11 cellular contexts compared by ENCODE assay signal in genomic region chr17:1270210-1271019, GRCh38. TPM values are rescaled to one million over a fixed set of nuclear protein-coding genes. Genes with fewer than 3 reads are reported as not detected.
DNase-seq lines count a peak whose midpoint lies in the region; ATAC-seq and TF ChIP-seq lines count a peak whose summit lies in the region.
"Had no signal": no experiment of that assay in that cellular context is flagged by ENCODE, and none has a peak within 500 bp of the region (broad histone marks: within the 10 kb centered on the region; RNA-seq: fewer than 3 reads in every experiment).

Gene BHLHA9 (plus strand): TSS chr17:1270444. CDS start chr17:1270564, 120 bp downstream.

- no peak for TF ChIP-seq CTCF in CD8-positive, alpha-beta T cell (IDR thresholded peaks at IDR 0.05)
- TF ChIP-seq CTCF in IMR-90 (conservative IDR thresholded peaks at IDR 0.05; ENCODE audit: low read depth, low read length) (no peak), colonic mucosa (IDR thresholded peaks at IDR 0.05) (no peak), lower leg skin (IDR thresholded peaks at IDR 0.05) (no peak)

- BruUV-seq in IMR-90 (replicated peaks; lab: Mats Ljungman, UMichigan) = no TSS peak

- no peak within 1 kb of the TSS for H3K4me3 ChIP-seq in CD8-positive, alpha-beta T cell (ENCODE audit: low read depth, low read length)
- no peak within 1 kb of the TSS for H3K4me3 ChIP-seq in IMR-90 (ENCODE audit: insufficient read depth, low read depth, low read length)
- no peak within 1 kb of the TSS for H3K4me3 ChIP-seq in colonic mucosa
- H3K4me3 ChIP-seq in neuronal stem cell (ENCODE audit: low read length in 2 of 2) = peak within 1 kb of the TSS in 1 of 2 donors; percentile 48
- no peak within 1 kb of the TSS for H3K4me3 ChIP-seq in lower leg skin (ENCODE audit: low read depth, poor library complexity, severe bottlenecking)

- TF ChIP-seq POLR2A in IMR-90 (IDR thresholded peaks at IDR 0.05; ENCODE audit: low read depth, low read length) (no peak), lower leg skin (IDR thresholded peaks at IDR 0.05) (no peak)

- peaks cover 7% of the 10 kb centered on the region for H3K4me1 ChIP-seq in CD8-positive, alpha-beta T cell (ENCODE audit: insufficient read depth, low read length)
- H3K4me1 ChIP-seq in IMR-90 (ENCODE audit: control insufficient read depth, insufficient read depth, low read length) (peaks cover 3% of the 10 kb centered on the region), colonic mucosa (peaks cover 6% of the 10 kb centered on the region), neuronal stem cell (ENCODE audit: control insufficient read depth in 2 of 2, insufficient read depth in 1 of 2, low read depth in 1 of 2, low read length in 2 of 2) (peaks cover 5 to 10% of the 10 kb centered on the region in 2 donors)

- H3K18ac ChIP-seq in IMR-90 (ENCODE audit: low read depth, low read length) (no peak within 1 kb of the TSS), neuronal stem cell (ENCODE audit: low read length) (peak within 1 kb of the TSS; percentile 57)

- no peak within 1 kb of the TSS for H2BK5ac ChIP-seq in IMR-90 (ENCODE audit: low read depth, low read length, poor library complexity, severe bottlenecking)
- no peak within 1 kb of the TSS for H2BK5ac ChIP-seq in neuronal stem cell (ENCODE audit: low read length)

- no peak within 1 kb of the TSS for H4K5ac ChIP-seq in IMR-90 (ENCODE audit: low read depth, low read length)

- no peaks in the 10 kb centered on the region for H3K9me3 Mint-ChIP-seq in CD8-positive, alpha-beta T cell

- ATAC-seq in CD8-positive, alpha-beta T cell = no peak
- ATAC-seq in IMR-90 (ENCODE audit: low read depth) = no peak
- no peak for ATAC-seq in GM18519 (IDR thresholded peaks at IDR 0.05; ENCODE audit: low FRiP score, unreplicated experiment)
- ATAC-seq: esophagus mucosa had no signal

- H3K79me1 ChIP-seq in IMR-90 (ENCODE audit: low read depth in 1 of 2, low read length in 2 of 2) (no peaks in the 10 kb centered on the region), neuronal stem cell (ENCODE audit: low read depth, low read length) (no peaks in the 10 kb centered on the region)

- H2AK9ac ChIP-seq in IMR-90 (replicated peaks; ENCODE audit: low read depth, low read length, poor library complexity) = no peak within 1 kb of the TSS

- no peak within 1 kb of the TSS for H3K4me2 ChIP-seq in IMR-90 (ENCODE audit: low read depth, low read length)
- peak within 1 kb of the TSS; percentile 18 for H3K4me2 ChIP-seq in neuronal stem cell (ENCODE audit: insufficient read depth, low read length, poor library complexity, severe bottlenecking)

- no peak within 1 kb of the TSS; a peak in 1 of 4 replicates for H4K8ac ChIP-seq in IMR-90 (ENCODE audit: low read depth in 2 of 2, low read length in 2 of 2)
- H4K8ac ChIP-seq in neuronal stem cell (ENCODE audit: low read depth, low read length) = no peak within 1 kb of the TSS

- peaks cover 26% of the 10 kb centered on the region for H3K27me3 Mint-ChIP-seq in CD8-positive, alpha-beta T cell (ENCODE audit: low read depth)

- H4K91ac ChIP-seq in IMR-90 (ENCODE audit: insufficient read depth, low read depth, low read length) (no peak within 1 kb of the TSS), neuronal stem cell (ENCODE audit: low read depth, low read length, poor library complexity) (no peak within 1 kb of the TSS)

- intact Hi-C loops in CD8-positive, alpha-beta T cell (cut with DNase I, micrococcal nuclease) = no loop called here
- intact Hi-C loops in IMR-90 (cut with micrococcal nuclease) (no loop called here), colonic mucosa (cut with DNase I) (loop anchor here (10.0 kb wide), 1 partner anchor 244 kb away; the partner anchor contains the start of gene INPP5K), lower leg skin (cut with DNase I; ENCODE audit: low total_unique reads) (no loop called here)

- CTCF ChIA-PET in CD8-positive, alpha-beta T cell (lab: Charles Lee) = interaction anchor here (1.1 to 2.1 kb wide), 3 partner anchors 11 to 62 kb away, joined by 5 to 9 read pairs (median 6); no protein-coding TSS in a partner anchor
- CTCF ChIA-PET in IMR-90 (lab: Yijun Ruan, JAX) = no interaction called here

- H3K27me3 ChIP-seq in CD8-positive, alpha-beta T cell (ENCODE audit: insufficient read depth, low read length) = peaks cover 11% of the 10 kb centered on the region
- H3K27me3 ChIP-seq in IMR-90 (ENCODE audit: control insufficient read depth, insufficient read depth, low read length) = peaks cover 35% of the 10 kb centered on the region
- H3K27me3 ChIP-seq in colonic mucosa = peaks cover 40% of the 10 kb centered on the region
- peaks cover 0 to 17% (median 14%) of the 10 kb centered on the region in 3 experiments for H3K27me3 ChIP-seq in neuronal stem cell (ENCODE audit: control insufficient read depth in 3 of 3, insufficient read depth in 3 of 3, low read depth in 1 of 3, low read length in 3 of 3)

- H3K4me3 Mint-ChIP-seq in CD8-positive, alpha-beta T cell = peak within 1 kb of the TSS; percentile 84

- H3K9ac ChIP-seq in IMR-90 (ENCODE audit: low read depth, low read length) (no peak within 1 kb of the TSS), colonic mucosa (ENCODE audit: low read depth in 2 of 2, low read length in 2 of 2) (no peak within 1 kb of the TSS), neuronal stem cell (ENCODE audit: low read depth, low read length, poor library complexity) (no peak within 1 kb of the TSS)

- DNase-seq in CD8-positive, alpha-beta T cell = no peak
- no peak for DNase-seq in IMR-90
- peak; percentile 50 for DNase-seq in colonic mucosa
- DNase-seq in neuronal stem cell (ENCODE audit: low spot score) = no peak
- no peak for DNase-seq in lower leg skin (ENCODE audit: low spot score in 2 of 2)
- DNase-seq in HT-29 (ENCODE audit: low spot score) = no peak
- DNase-seq: NCI-H510A had no signal

- H3K9me1 ChIP-seq in IMR-90 (ENCODE audit: insufficient read depth, low read length) = no peaks in the 10 kb centered on the region

- no peaks in the 10 kb centered on the region for H3K9me3 ChIP-seq in CD8-positive, alpha-beta T cell (ENCODE audit: low read length)
- H3K9me3 ChIP-seq in IMR-90 (ENCODE audit: control insufficient read depth, insufficient read depth, low read length) = no peaks in the 10 kb centered on the region
- H3K9me3 ChIP-seq in colonic mucosa = no peaks in the 10 kb centered on the region
- no peaks in the 10 kb centered on the region for H3K9me3 ChIP-seq in neuronal stem cell (replicated peaks in 1 of 2; ENCODE audit: control insufficient read depth in 2 of 2, insufficient read depth in 1 of 2, low read depth in 1 of 2, low read length in 2 of 2)

- dilution Hi-C loops in IMR-90 (cut with HindIII; ENCODE audit: low sequenced_read_pairs, unreplicated experiment) = no loop called here

- H3K36me3 Mint-ChIP-seq in CD8-positive, alpha-beta T cell = no peaks in the 10 kb centered on the region

- H3K4ac ChIP-seq in IMR-90 (ENCODE audit: low read depth, low read length) (no peak within 1 kb of the TSS), neuronal stem cell (ENCODE audit: low read length) (no peak within 1 kb of the TSS)

- no peak within 1 kb of the TSS for H3K27ac Mint-ChIP-seq in CD8-positive, alpha-beta T cell

- peak within 1 kb of the TSS; percentile 63 for H2AFZ ChIP-seq in IMR-90 (replicated peaks; ENCODE audit: low read length, poor library complexity)
- H2AFZ ChIP-seq in neuronal stem cell (ENCODE audit: low read length) = peak within 1 kb of the TSS; percentile 71

- H3K27ac ChIP-seq in CD8-positive, alpha-beta T cell (ENCODE audit: low read depth, low read length) = no peak within 1 kb of the TSS
- H3K27ac ChIP-seq in IMR-90 (ENCODE audit: insufficient read depth, low read length) (no peak within 1 kb of the TSS), colonic mucosa (no peak within 1 kb of the TSS), neuronal stem cell (replicated peaks; ENCODE audit: low read length) (no peak within 1 kb of the TSS)
- H3K27ac ChIP-seq: HL-60 had no signal

- POLR2A ChIA-PET in CD8-positive, alpha-beta T cell (lab: Charles Lee) = no interaction called here
- POLR2A ChIA-PET in IMR-90 (lab: Charles Lee; ENCODE audit: unreplicated experiment) = no interaction called here

- WGBS in IMR-90 (ENCODE audit: extremely low coverage in 2 of 2, insufficient read length in 1 of 2), 2 experiments = 10% methylated on average over 64 of the region's 91 CpGs; no CpG with 5 or more reads in 1 of the 2 experiments
- whole genome bisulfite sequencing in neuronal stem cell (ENCODE audit: extremely low coverage in 2 of 2, insufficient read length in 2 of 2, insufficient replicate concordance in 1 of 2), 2 donors = no CpG with 5 or more reads among the region's 91 CpGs
- 18 to 40% methylated on average over 33 to 46 of the region's 91 CpGs for WGBS in lower leg skin, 2 donors

- H3K23ac ChIP-seq in IMR-90 (ENCODE audit: low read depth, low read length) = no peak within 1 kb of the TSS
- no peak within 1 kb of the TSS for H3K23ac ChIP-seq in neuronal stem cell (ENCODE audit: low read depth, low read length, poor library complexity)

- no peak within 1 kb of the TSS for H3K56ac ChIP-seq in IMR-90 (ENCODE audit: extremely low read depth, insufficient read depth, low read length)

- no peak for TF ChIP-seq RAD21 in IMR-90 (IDR thresholded peaks at IDR 0.05; ENCODE audit: low read length)

- no peaks in the 10 kb centered on the region for H3K36me3 ChIP-seq in CD8-positive, alpha-beta T cell (ENCODE audit: insufficient read depth, low read length)
- H3K36me3 ChIP-seq in IMR-90 (ENCODE audit: control insufficient read depth, insufficient read depth, low read length) (no peaks in the 10 kb centered on the region), colonic mucosa (no peaks in the 10 kb centered on the region), neuronal stem cell (replicated peaks in 1 of 2; ENCODE audit: control insufficient read depth in 2 of 2, insufficient read depth in 2 of 2, low read length in 2 of 2) (no peaks in the 10 kb centered on the region)

- H2BK12ac ChIP-seq in neuronal stem cell (ENCODE audit: low read length) = no peak within 1 kb of the TSS

- no peak within 1 kb of the TSS for H2BK120ac ChIP-seq in IMR-90 (ENCODE audit: low read depth, low read length)
- H2BK120ac ChIP-seq in neuronal stem cell (ENCODE audit: low read depth, low read length) = no peak within 1 kb of the TSS

- H2AK5ac ChIP-seq in IMR-90 (ENCODE audit: low read depth, low read length) = no peak within 1 kb of the TSS
- peak within 1 kb of the TSS; percentile 70 for H2AK5ac ChIP-seq in neuronal stem cell (ENCODE audit: low read depth, low read length)

- H2BK20ac ChIP-seq in IMR-90 (ENCODE audit: low read depth, low read length) = no peak within 1 kb of the TSS

- peaks cover 16% of the 10 kb centered on the region for H3K4me1 Mint-ChIP-seq in CD8-positive, alpha-beta T cell (ENCODE audit: low read depth)

- H2BK15ac ChIP-seq in IMR-90 (ENCODE audit: low read depth, low read length) = no peak within 1 kb of the TSS
- peak within 1 kb of the TSS; percentile 75 for H2BK15ac ChIP-seq in neuronal stem cell (ENCODE audit: low read length)

- H4K20me1 ChIP-seq in IMR-90 (ENCODE audit: insufficient read depth, low read length) = no peaks in the 10 kb centered on the region

- H3K14ac ChIP-seq in IMR-90 (replicated peaks; ENCODE audit: low read depth, low read length) (no peak within 1 kb of the TSS), neuronal stem cell (ENCODE audit: low read length) (no peak within 1 kb of the TSS)

- in situ Hi-C loops in IMR-90 (cut with MboI; ENCODE audit: low sequenced_read_pairs) = loop anchor here (5.0 kb wide), 2 partner anchors 62 to 247 kb away; partner anchors contain the start of gene INPP5K

RNA-seq across cellular contexts. Expression of gene BHLHA9, which starts in this region (rescaled TPM):
- not detected for total RNA-seq in CD8-positive, alpha-beta T cell
- total RNA-seq in IMR-90 (2012; rRNA removed) = not detected in 2 replicates
- not detected in 2 replicates for polyA plus RNA-seq in IMR-90 (2012; rRNA removed)
- not detected in 2 replicates for polyA plus RNA-seq in IMR-90 (2012; cell fraction: cytosol; rRNA removed)
- not detected in 2 replicates for polyA plus RNA-seq in IMR-90 (2012; cell fraction: nucleus; rRNA removed; ENCODE audit: low replicate concordance)
- not detected for total RNA-seq in colonic mucosa
- polyA plus RNA-seq in neuronal stem cell (2013, experiment 1 of 2) = not detected
- not detected for polyA plus RNA-seq in neuronal stem cell (2013, experiment 2 of 2)
- not detected for total RNA-seq in lower leg skin
- not detected in 2 replicates for total RNA-seq in HT-29 (2014; rRNA removed; shearing (Covaris generic))
- total RNA-seq: cardiac septum, esophagus mucosa had no signal

Comparison
In these comparisons a context has a peak if more than half of its experiments do, and no peak if none do; other contexts are left out.
1. Peak in DNase-seq in colonic mucosa; RNA of the gene not detected or under 1 TPM.